ENCODE assay signal across 17 cellular contexts in genomic region chr6:156773476-156773875, GRCh38. TPM values are rescaled to one million over a fixed set of nuclear protein-coding genes. Genes with fewer than 3 reads are reported as not detected.
DNase-seq lines count a peak whose midpoint lies in the region; ATAC-seq and TF ChIP-seq lines count a peak whose summit lies in the region.
"Had no signal": no experiment of that assay in that cellular context is flagged by ENCODE, and none has a peak within 500 bp of the region (broad histone marks: within the 10 kb centered on the region; RNA-seq: fewer than 3 reads in every experiment).

No MANE protein-coding gene starts in this region.

- H4K20me1 ChIP-seq in H9 (ENCODE audit: control insufficient read depth, insufficient read depth, insufficient read length) (no peaks in the 10 kb centered on the region), hepatocyte (ENCODE audit: insufficient read depth, poor library complexity, severe bottlenecking) (no peaks in the 10 kb centered on the region), GM23248 (ENCODE audit: insufficient read depth) (no peaks in the 10 kb centered on the region)

- H3K56ac ChIP-seq in H9 (ENCODE audit: insufficient read length, low read depth, low read length): no peak overlapping the region

- H4K91ac ChIP-seq in H9 (ENCODE audit: insufficient read length, low read depth, low read length): no peak overlapping the region

- peak overlapping the region; percentile 32 for H3K4me3 ChIP-seq in WERI-Rb-1 (ENCODE audit: low read depth, low read length)
- H3K4me3 ChIP-seq in hepatocyte: no peak overlapping the region
- H3K4me3 ChIP-seq in GM23248: no peak overlapping the region
- H3K4me3 ChIP-seq: GM12878 had no signal

- H3K9ac ChIP-seq in H9 (ENCODE audit: extremely low read depth, insufficient read length, low read length): no peak overlapping the region
- H3K9ac ChIP-seq in GM23248: no peak overlapping the region

- POLR2A ChIA-PET in T-cell (lab: Charles Lee): no interaction called here

- no peak overlapping the region for H2AK5ac ChIP-seq in H9 (ENCODE audit: insufficient read length, low read length)

- no peak overlapping the region for H3K4ac ChIP-seq in H9 (ENCODE audit: low read depth, low read length)

- H3K4me1 ChIP-seq in H9 (ENCODE audit: insufficient read depth, low read length) (peaks cover 2% of the 10 kb centered on the region; the same call in 1 of the 2 replicates), hepatocyte (ENCODE audit: insufficient read depth) (peaks cover 24% of the 10 kb centered on the region), GM23248 (ENCODE audit: insufficient read depth) (peaks cover 23% of the 10 kb centered on the region)

- no CpG with 5 or more reads among the region's 5 CpGs for WGBS in H9 (ENCODE audit: extremely low coverage, insufficient read length, low lambda C conversion rate)
- WGBS in hepatocyte (ENCODE audit: low lambda C conversion rate, missing lambda C conversion rate): 42% methylated on average over 5 of the region's 5 CpGs
- WGBS in GM23248 (ENCODE audit: low coverage in 1 of 2, low lambda C conversion rate in 2 of 2, missing lambda C conversion rate in 2 of 2), 2 experiments: 73 to 79% methylated on average over 5 of the region's 5 CpGs

- peaks cover 4% of the 10 kb centered on the region; the same call in 1 of the 2 replicates for H3K36me3 ChIP-seq in WERI-Rb-1
- no peaks in the 10 kb centered on the region for H3K36me3 ChIP-seq in hepatocyte (replicated peaks; ENCODE audit: insufficient read depth, low read depth)
- no peaks in the 10 kb centered on the region for H3K36me3 ChIP-seq in GM23248 (ENCODE audit: low read depth)

- H3K9me2 ChIP-seq in hepatocyte (replicated peaks; ENCODE audit: insufficient read depth) (no peaks in the 10 kb centered on the region), GM23248 (ENCODE audit: insufficient read depth) (no peaks in the 10 kb centered on the region)

- no peaks in the 10 kb centered on the region for H3K9me3 Mint-ChIP-seq in H9
- no peaks in the 10 kb centered on the region for H3K9me3 Mint-ChIP-seq in stimulated activated memory B cell treated with anti-CD40 and anti-IgM and Interleukin-4, amounts not matched to agents 10 μg/mL and 1 μg/mL and 100 μg/mL, for 72 hours
- no peaks in the 10 kb centered on the region for H3K9me3 Mint-ChIP-seq in T-cell
- H3K9me3 Mint-ChIP-seq: CD4-positive, CD25-positive, alpha-beta regulatory T cell had no signal

- H2BK5ac ChIP-seq in H9 (ENCODE audit: insufficient read length, low read length): no peak overlapping the region

- H2AFZ ChIP-seq in H9 (ENCODE audit: low read length): no peak overlapping the region
- no peak overlapping the region for H2AFZ ChIP-seq in hepatocyte
- H2AFZ ChIP-seq in GM23248: no peak overlapping the region

- no peaks in the 10 kb centered on the region for H3K79me1 ChIP-seq in H9 (ENCODE audit: insufficient read depth, low read depth, low read length, poor library complexity, severe bottlenecking)

- no peak overlapping the region for H2BK120ac ChIP-seq in H9 (ENCODE audit: low read depth, low read length, poor library complexity, severe bottlenecking)

- H3K4me3 Mint-ChIP-seq in H9 (peak overlapping the region in 1 of 2 experiments; percentile 18; a peak in 2 of 5 replicates), T-cell (no peak overlapping the region)
- H3K4me3 Mint-ChIP-seq in stimulated activated memory B cell treated with anti-CD40 and anti-IgM and Interleukin-4, amounts not matched to agents 10 μg/mL and 1 μg/mL and 100 μg/mL, for 72 hours: no peak overlapping the region

- H3K27me3 ChIP-seq in H9 (ENCODE audit: insufficient read depth, low read length): no peaks in the 10 kb centered on the region
- H3K27me3 ChIP-seq in WERI-Rb-1 (ENCODE audit: insufficient read depth, low read depth, severe bottlenecking): no peaks in the 10 kb centered on the region
- H3K27me3 ChIP-seq in hepatocyte: no peaks in the 10 kb centered on the region
- no peaks in the 10 kb centered on the region for H3K27me3 ChIP-seq in GM23248 (replicated peaks; ENCODE audit: insufficient read depth)

- H3K79me2 ChIP-seq in H9 (ENCODE audit: insufficient read depth, low read length) (no peaks in the 10 kb centered on the region), hepatocyte (peaks cover 24% of the 10 kb centered on the region), GM23248 (ENCODE audit: insufficient read depth) (peaks cover 29% of the 10 kb centered on the region)

- H4K5ac ChIP-seq in H9 (ENCODE audit: insufficient read length, low read depth, low read length): no peak overlapping the region

- H3K23me2 ChIP-seq in H9 (ENCODE audit: insufficient read length, low read depth, low read length, poor library complexity, severe bottlenecking): peaks cover 7% of the 10 kb centered on the region

- no peak for TF ChIP-seq CTCF in H9 (conservative IDR thresholded peaks at IDR 0.05)
- TF ChIP-seq CTCF in WERI-Rb-1 (IDR thresholded peaks at IDR 0.05; ENCODE audit: low read depth, low read length): no peak
- TF ChIP-seq CTCF in hepatocyte (IDR thresholded peaks at IDR 0.05; ENCODE audit: poor library complexity): no peak

- peak overlapping the region; percentile 22 for H3K18ac ChIP-seq in H9 (ENCODE audit: insufficient read length, low read depth, low read length)

- H3K23ac ChIP-seq in H9 (ENCODE audit: insufficient read length, low read depth, low read length): no peak overlapping the region

- no peak overlapping the region for H3K14ac ChIP-seq in H9 (ENCODE audit: insufficient read depth, low read length)

- ATAC-seq in stimulated activated memory B cell treated with anti-CD40 and anti-IgM and Interleukin-4, amounts not matched to agents 10 μg/mL and 1 μg/mL and 100 μg/mL, for 72 hours: no peak
- no peak for ATAC-seq in T-cell (replicated peaks in 1 of 4)
- ATAC-seq: GM12878 had no signal

- no peak overlapping the region for H3T11ph ChIP-seq in H9 (ENCODE audit: low read length)

- DNase-seq in H9: no peak
- peak; percentile 62 for DNase-seq in WERI-Rb-1
- DNase-seq in hepatocyte (ENCODE audit: low spot score): no peak
- no peak for DNase-seq in NCI-H2107 treated with DMSO at 0.1 percent for 48 hours (lab: John Stamatoyannopoulos, UW; ENCODE audit: unreplicated experiment)
- no peak for DNase-seq in GM23248
- no peak for DNase-seq in NCI-H187 (lab: John Stamatoyannopoulos, UW)
- no peak for DNase-seq in T-cell
- DNase-seq: ACHN; Calu3; CD4-positive, CD25-positive, alpha-beta regulatory T cell; IMR-90; Kasumi-1; NCI-H1436; NCI-H2081; NCI-H2227 treated with DMSO at 0.1 percent for 48 hours had no signal

- no peak overlapping the region for H3K4me2 ChIP-seq in H9 (ENCODE audit: insufficient read depth, insufficient read length, low read length)
- H3K4me2 ChIP-seq in hepatocyte: peak overlapping the region; percentile 59
- H3K4me2 ChIP-seq in GM23248 (ENCODE audit: unreplicated experiment): no peak overlapping the region

- H4K8ac ChIP-seq in H9 (replicated peaks; ENCODE audit: insufficient read length, low read depth, low read length): no peak overlapping the region

- CTCF ChIA-PET in T-cell (lab: Charles Lee): no interaction called here

- peaks cover 9% of the 10 kb centered on the region; the same call in 1 of the 2 replicates for H3F3A ChIP-seq in GM23248 (ENCODE audit: insufficient read depth)

- H3K36me3 Mint-ChIP-seq in H9 (ENCODE audit: insufficient read depth in 1 of 3, low read depth in 3 of 3) (no peaks in the 10 kb centered on the region), T-cell (no peaks in the 10 kb centered on the region)
- no peaks in the 10 kb centered on the region for H3K36me3 Mint-ChIP-seq in stimulated activated memory B cell treated with anti-CD40 and anti-IgM and Interleukin-4, amounts not matched to agents 10 μg/mL and 1 μg/mL and 100 μg/mL, for 72 hours
- H3K36me3 Mint-ChIP-seq: CD4-positive, CD25-positive, alpha-beta regulatory T cell had no signal

- H3K27me3 Mint-ChIP-seq in H9 (ENCODE audit: low read depth) (peaks cover 2% of the 10 kb centered on the region; the same call in 1 of the 2 replicates), T-cell (no peaks in the 10 kb centered on the region)
- H3K27me3 Mint-ChIP-seq in stimulated activated memory B cell treated with anti-CD40 and anti-IgM and Interleukin-4, amounts not matched to agents 10 μg/mL and 1 μg/mL and 100 μg/mL, for 72 hours: no peaks in the 10 kb centered on the region

- H3K27ac ChIP-seq in H9 (ENCODE audit: insufficient read length, low read depth, low read length) (no peak overlapping the region), WERI-Rb-1 (no peak overlapping the region), hepatocyte (no peak overlapping the region), GM23248 (no peak overlapping the region)

- H3K9me3 ChIP-seq in H9 (ENCODE audit: control insufficient read depth, low read depth, low read length): no peaks in the 10 kb centered on the region
- H3K9me3 ChIP-seq in WERI-Rb-1 (ENCODE audit: severe bottlenecking): no peaks in the 10 kb centered on the region
- H3K9me3 ChIP-seq in hepatocyte (ENCODE audit: low read depth): no peaks in the 10 kb centered on the region
- H3K9me3 ChIP-seq in GM23248 (ENCODE audit: low read depth): no peaks in the 10 kb centered on the region

- H3K4me1 Mint-ChIP-seq in H9: peaks cover 49 to 53% of the 10 kb centered on the region in 2 experiments
- H3K4me1 Mint-ChIP-seq in stimulated activated memory B cell treated with anti-CD40 and anti-IgM and Interleukin-4, amounts not matched to agents 10 μg/mL and 1 μg/mL and 100 μg/mL, for 72 hours: peaks cover 48% of the 10 kb centered on the region
- H3K4me1 Mint-ChIP-seq in T-cell: peaks cover 21 to 24% (median 22%) of the 10 kb centered on the region in 3 donors

- no peak overlapping the region for H2BK20ac ChIP-seq in H9 (ENCODE audit: low read depth, low read length, poor library complexity, severe bottlenecking)

- in situ Hi-C loops in GM23248 (cut with MboI): no loop called here

- H2BK12ac ChIP-seq in H9 (ENCODE audit: insufficient read length, low read depth, low read length): no peak overlapping the region

- no peak overlapping the region for H2BK15ac ChIP-seq in H9 (ENCODE audit: low read depth, low read length)

- H3K27ac Mint-ChIP-seq in H9 (no peak overlapping the region; a peak in 2 of 7 replicates), T-cell (no peak overlapping the region)
- peak overlapping the region; percentile 65 for H3K27ac Mint-ChIP-seq in stimulated activated memory B cell treated with anti-CD40 and anti-IgM and Interleukin-4, amounts not matched to agents 10 μg/mL and 1 μg/mL and 100 μg/mL, for 72 hours
- H3K27ac Mint-ChIP-seq: CD4-positive, CD25-positive, alpha-beta regulatory T cell had no signal

RNA-seq across cellular contexts. Expression of gene ARID1B, which starts 3.7 kb away (rescaled TPM):
- total RNA-seq in H9 (2021): 86.2 and 88.2 TPM in 2 replicates
- total RNA-seq in hepatocyte: 60.2 and 67.0 TPM in 2 replicates
- polyA plus RNA-seq in hepatocyte: 32.9 and 47.5 TPM in 2 replicates
- 19.3 and 25.5 TPM in 2 replicates for total RNA-seq in GM23248 (2014; rRNA removed; shearing (Covaris generic))
- 19.3 and 21.2 TPM in 2 replicates for polyA plus RNA-seq in GM23248 (2016; fragmentation: Nextera tagmentation; extraction: Ambion mirVana)
- 100 to 1,000 TPM; 103 to 161 (median 108) TPM for total RNA-seq in T-cell
